In genomic region chr18:44731160-44731865, GRCh38 we compare ENCODE assay signal across 13 cellular contexts. TPM values are rescaled to one million over a fixed set of nuclear protein-coding genes. Genes with fewer than 3 reads are reported as not detected.
DNase-seq lines count a peak whose midpoint lies in the region; ATAC-seq, FAIRE-seq and TF ChIP-seq lines count a peak whose summit lies in the region.
"Had no signal": no experiment of that assay in that cellular context is flagged by ENCODE, and none has a peak within 500 bp of the region (broad histone marks: within the 10 kb centered on the region; RNA-seq: fewer than 3 reads in every experiment).

No MANE protein-coding gene starts in this region.

- 85 to 92% (median 91%) methylated on average over 11 of the region's 11 CpGs for WGBS in small intestine, 3 donors

- H3K4me1 ChIP-seq in BLaER1 treated with 17β-estradiol and CSF1 and Interleukin-3, amounts not matched to agents 10 nM and 100 nM: peaks cover 55 to 70% (median 60%) of the 10 kb centered on the region in 10 experiments
- peaks cover 30% of the 10 kb centered on the region for H3K4me1 ChIP-seq in PC-3 (ENCODE audit: insufficient read depth, low read length)
- peaks cover 3 to 6% of the 10 kb centered on the region in 2 donors for H3K4me1 ChIP-seq in small intestine (ENCODE audit: control insufficient read depth in 2 of 2, insufficient read depth in 1 of 2, low read depth in 1 of 2, low read length in 1 of 2)

- no peak overlapping the region for H3K4me3 ChIP-seq in BLaER1 treated with 17β-estradiol and CSF1 and Interleukin-3, amounts not matched to agents 10 nM and 100 nM
- no peak overlapping the region for H3K4me3 ChIP-seq in PC-3 (ENCODE audit: low read length)
- H3K4me3 ChIP-seq in small intestine (ENCODE audit: low read depth in 1 of 2, low read length in 2 of 2): no peak overlapping the region
- no peak overlapping the region for H3K4me3 ChIP-seq in foreskin fibroblast (ENCODE audit: low read depth in 1 of 2, low read length in 2 of 2)
- H3K4me3 ChIP-seq: esophagus muscularis mucosa, thoracic aorta had no signal

- H3K27ac ChIP-seq in BLaER1 treated with 17β-estradiol and CSF1 and Interleukin-3, amounts not matched to agents 10 nM and 100 nM: no peak overlapping the region
- H3K27ac ChIP-seq in PC-3 (ENCODE audit: low read length) (no peak overlapping the region), small intestine (ENCODE audit: low read depth in 1 of 2, low read length in 1 of 2) (no peak overlapping the region)
- H3K27ac ChIP-seq: esophagus muscularis mucosa, thoracic aorta had no signal

- H3K27ac Mint-ChIP-seq in memory B cell: peak overlapping the region; percentile 88
- H3K27ac Mint-ChIP-seq: T-helper 2 cell treated with Interferon-gamma antibody and Interleukin-4, amounts not matched to agents 5 μg/mL and 100 μg/mL, for 36 hours had no signal

- no peaks in the 10 kb centered on the region for H3K9me2 ChIP-seq in PC-3 (replicated peaks; ENCODE audit: low read length)

- no peak overlapping the region for H3K9ac ChIP-seq in BLaER1 treated with 17β-estradiol and CSF1 and Interleukin-3, amounts not matched to agents 10 nM and 100 nM
- H3K9ac ChIP-seq in PC-3 (ENCODE audit: low read length): no peak overlapping the region

- H4K20me1 ChIP-seq in BLaER1 treated with 17β-estradiol and CSF1 and Interleukin-3, amounts not matched to agents 10 nM and 100 nM: peaks cover 0 to 91% (median 45%) of the 10 kb centered on the region in 11 experiments; a peak in 14 of 22 replicates
- H4K20me1 ChIP-seq in PC-3 (ENCODE audit: low read length): no peaks in the 10 kb centered on the region

- peaks cover 0 to 100% (median 25%) of the 10 kb centered on the region in 11 experiments; a peak in 13 of 22 replicates for H3K27me3 ChIP-seq in BLaER1 treated with 17β-estradiol and CSF1 and Interleukin-3, amounts not matched to agents 10 nM and 100 nM
- H3K27me3 ChIP-seq in PC-3 (ENCODE audit: low read length): no peaks in the 10 kb centered on the region
- no peaks in the 10 kb centered on the region for H3K27me3 ChIP-seq in small intestine (ENCODE audit: control insufficient read depth in 2 of 2, insufficient read depth in 2 of 2, low read length in 2 of 2)
- H3K27me3 ChIP-seq: esophagus muscularis mucosa had no signal

- no peaks in the 10 kb centered on the region for H3K79me2 ChIP-seq in PC-3 (ENCODE audit: low read length)

- peak overlapping the region; percentile 2 to 79 (median 63); a peak in 18 of 22 replicates for H3K4me2 ChIP-seq in BLaER1 treated with 17β-estradiol and CSF1 and Interleukin-3, amounts not matched to agents 10 nM and 100 nM
- peak overlapping the region; percentile 28; the same call in 1 of the 2 replicates for H3K4me2 ChIP-seq in PC-3 (ENCODE audit: low read length)

- peaks cover 77% of the 10 kb centered on the region for H3K4me1 Mint-ChIP-seq in memory B cell

- no peak for DNase-seq in PC-3
- peak in 1 of 2 donors; percentile 33 for DNase-seq in memory B cell (ENCODE audit: low spot score in 2 of 2)
- DNase-seq in NCI-H446 treated with DMSO at 0.1 percent for 48 hours (lab: John Stamatoyannopoulos, UW): no peak
- DNase-seq in small intestine: no peak
- DNase-seq in foreskin fibroblast: no peak
- DNase-seq: stimulated activated CD4-positive, alpha-beta T cell treated with anti-CD3 and anti-CD28 coated beads, Interleukin-4, amount 100 ng/mL, for 4 hours had no signal

- FAIRE-seq in small intestine (lab: Jason Lieb, UNC): no peak
- FAIRE-seq: islet of Langerhans had no signal

- intact Hi-C loops in PC-3 (cut with micrococcal nuclease): no loop called here

- H3K4me3 Mint-ChIP-seq in memory B cell: peak overlapping the region; percentile 73

- H3K9me3 Mint-ChIP-seq in memory B cell: no peaks in the 10 kb centered on the region
- H3K9me3 Mint-ChIP-seq: T-helper 2 cell treated with Interferon-gamma antibody and Interleukin-4, amounts not matched to agents 5 μg/mL and 100 μg/mL, for 36 hours had no signal

- H3K9me3 ChIP-seq in BLaER1 treated with 17β-estradiol and CSF1 and Interleukin-3, amounts not matched to agents 10 nM and 100 nM (replicated peaks in 1 of 11): no peaks in the 10 kb centered on the region
- no peaks in the 10 kb centered on the region for H3K9me3 ChIP-seq in PC-3 (ENCODE audit: low read length)
- no peaks in the 10 kb centered on the region for H3K9me3 ChIP-seq in small intestine (ENCODE audit: control insufficient read depth, low read depth)
- H3K9me3 ChIP-seq: esophagus muscularis mucosa, thoracic aorta had no signal

- H3K27me3 Mint-ChIP-seq in memory B cell: no peaks in the 10 kb centered on the region

- CTCF ChIA-PET in PC-3 (lab: Charles Lee): no interaction called here

- peaks cover 11% of the 10 kb centered on the region for H3K36me3 Mint-ChIP-seq in memory B cell

- no peak overlapping the region for H2AFZ ChIP-seq in PC-3 (ENCODE audit: low read length)

- H3K36me3 ChIP-seq in BLaER1 treated with 17β-estradiol and CSF1 and Interleukin-3, amounts not matched to agents 10 nM and 100 nM: no peaks in the 10 kb centered on the region
- H3K36me3 ChIP-seq in PC-3 (ENCODE audit: low read depth, low read length) (no peaks in the 10 kb centered on the region), small intestine (ENCODE audit: control insufficient read depth in 2 of 2, insufficient read depth in 2 of 2, low read length in 2 of 2) (no peaks in the 10 kb centered on the region)
- H3K36me3 ChIP-seq: esophagus muscularis mucosa, thoracic aorta had no signal

- POLR2A ChIA-PET in PC-3 (lab: Charles Lee; ENCODE audit: unreplicated experiment): no interaction called here

- ATAC-seq in HG02623 (IDR thresholded peaks at IDR 0.05; ENCODE audit: unreplicated experiment): peak; percentile 6
- no peak for ATAC-seq in PC-3
- ATAC-seq in memory B cell (ENCODE audit: low read depth): peak; percentile 80
- ATAC-seq in HG02938 (IDR thresholded peaks at IDR 0.05; ENCODE audit: unreplicated experiment): no peak

- TF ChIP-seq CTCF in PC-3 (conservative IDR thresholded peaks at IDR 0.05; ENCODE audit: low read depth, low read length) (no peak), foreskin fibroblast (IDR thresholded peaks at IDR 0.05; ENCODE audit: low read depth, low read length) (no peak)

- H3F3A ChIP-seq in PC-3 (ENCODE audit: low read length, unreplicated experiment): no peaks in the 10 kb centered on the region

- BruUV-seq in PC-3 (replicated peaks; lab: Mats Ljungman, UMichigan): no TSS peak

RNA-seq across cellular contexts. Expression of gene SETBP1, which starts 50.6 kb away (rescaled TPM):
- total RNA-seq in PC-3 (2014; rRNA removed): 2.3 and 3.5 TPM in 2 replicates
- polyA plus RNA-seq in small intestine: 1 to 10 TPM in 1 of 3 donors, under 1 TPM in 1, not detected in 1; 0.54 to 1.8 TPM

Comparison
In these comparisons a context has a peak if more than half of its experiments do, and no peak if none do; other contexts are left out.
1. ATAC-seq: peak in HG02623 (single experiment) and memory B cell (single experiment); none in PC-3 (single experiment) and HG02938 (single experiment).